ENCODE assay signal across 20 cellular contexts in genomic region chr11:8947230-8947943, GRCh38. TPM values are rescaled to one million over a fixed set of nuclear protein-coding genes. Genes with fewer than 3 reads are reported as not detected.
DNase-seq lines count a peak whose midpoint lies in the region; ATAC-seq, FAIRE-seq and TF ChIP-seq lines count a peak whose summit lies in the region.
"Had no signal": no experiment of that assay in that cellular context is flagged by ENCODE, and none has a peak within 500 bp of the region (broad histone marks: within the 10 kb centered on the region; RNA-seq: fewer than 3 reads in every experiment).

No MANE protein-coding gene starts in this region.

- peaks cover 27% of the 10 kb centered on the region for H3K36me3 ChIP-seq in DND-41 (ENCODE audit: insufficient read depth, low read length)
- no peaks in the 10 kb centered on the region for H3K36me3 ChIP-seq in KMS-11 (ENCODE audit: insufficient read depth)
- peaks cover 14% of the 10 kb centered on the region for H3K36me3 ChIP-seq in astrocyte (ENCODE audit: insufficient read depth, low read length)
- H3K36me3 ChIP-seq in neural progenitor cell: peaks cover 4% of the 10 kb centered on the region
- H3K36me3 ChIP-seq: BE2C had no signal

- no peak overlapping the region for H3K4me3 ChIP-seq in DND-41 (ENCODE audit: low read depth in 1 of 2, low read length in 2 of 2)
- H3K4me3 ChIP-seq in KMS-11 (IDR thresholded peaks at IDR 0.05; ENCODE audit: insufficient read depth, low read depth, low read length): no peak overlapping the region
- no peak overlapping the region for H3K4me3 ChIP-seq in astrocyte (ENCODE audit: insufficient read depth, low read depth, low read length)
- H3K4me3 ChIP-seq in neural progenitor cell: no peak overlapping the region
- H3K4me3 ChIP-seq: SJCRH30 had no signal

- H4K20me1 ChIP-seq in DND-41 (ENCODE audit: insufficient read depth, low read length) (no peaks in the 10 kb centered on the region), KMS-11 (ENCODE audit: insufficient read depth) (no peaks in the 10 kb centered on the region), astrocyte (ENCODE audit: insufficient read depth, low read length) (no peaks in the 10 kb centered on the region), neural progenitor cell (ENCODE audit: low read depth) (no peaks in the 10 kb centered on the region)

- no peaks in the 10 kb centered on the region for H3K9me3 ChIP-seq in DND-41 (ENCODE audit: insufficient read depth, low read length, severe bottlenecking)
- no peaks in the 10 kb centered on the region for H3K9me3 ChIP-seq in astrocyte (ENCODE audit: insufficient read depth, low read depth, low read length)
- no peaks in the 10 kb centered on the region for H3K9me3 ChIP-seq in neural progenitor cell (ENCODE audit: low read depth)
- H3K9me3 ChIP-seq: BE2C, SJCRH30 had no signal

- peak overlapping the region; percentile 56 for H3K27ac ChIP-seq in DND-41 (ENCODE audit: low read length)
- H3K27ac ChIP-seq in KMS-11: peak overlapping the region; percentile 67
- H3K27ac ChIP-seq in astrocyte (ENCODE audit: low read depth, low read length): no peak overlapping the region
- H3K27ac ChIP-seq in neural progenitor cell: no peak overlapping the region
- H3K27ac ChIP-seq: SJCRH30 had no signal

- H3F3A ChIP-seq in neural progenitor cell (ENCODE audit: low read depth): peaks cover 14% of the 10 kb centered on the region

- FAIRE-seq in astrocyte (lab: Jason Lieb, UNC): no peak
- FAIRE-seq: GM12891, H1 had no signal

- no peaks in the 10 kb centered on the region for H3K79me2 ChIP-seq in DND-41 (ENCODE audit: insufficient read depth, low read length)
- no peaks in the 10 kb centered on the region for H3K79me2 ChIP-seq in KMS-11 (ENCODE audit: insufficient read depth, low read depth)
- no peaks in the 10 kb centered on the region for H3K79me2 ChIP-seq in astrocyte (ENCODE audit: insufficient read depth, low read length)
- no peaks in the 10 kb centered on the region for H3K79me2 ChIP-seq in neural progenitor cell (ENCODE audit: low read depth)

- DNase-seq in DND-41 (peak; percentile 63), astrocyte (ENCODE audit: low read depth) (no peak), neural progenitor cell (ENCODE audit: low spot score) (no peak), NCI-H510A (lab: John Stamatoyannopoulos, UW) (no peak), progenitor cell of endocrine pancreas (ENCODE audit: low spot score, unreplicated experiment) (no peak), NCI-H2107 (lab: John Stamatoyannopoulos, UW) (no peak)
- DNase-seq: BE2C; CD4-positive, alpha-beta T cell; DMS79 treated with DMSO at 0.1 percent for 48 hours; HFFc6; MV-4-11; NCI-H1417; NCI-H2029; NCI-H2171 treated with DMSO at 0.1 percent for 48 hours; NCI-H446 treated with DMSO at 0.1 percent for 48 hours; NCI-H748 treated with DMSO at 0.1 percent for 48 hours had no signal

- H3K36me3 Mint-ChIP-seq in astrocyte (ENCODE audit: low read depth, unreplicated experiment): peaks cover 7% of the 10 kb centered on the region
- H3K36me3 Mint-ChIP-seq in neural progenitor cell: peaks cover 15% of the 10 kb centered on the region
- H3K36me3 Mint-ChIP-seq in progenitor cell of endocrine pancreas (ENCODE audit: insufficient read depth): peaks cover 20% of the 10 kb centered on the region

- H3K4me1 Mint-ChIP-seq in astrocyte (ENCODE audit: low read depth, unreplicated experiment) (peaks cover 8% of the 10 kb centered on the region), neural progenitor cell (peaks cover 5% of the 10 kb centered on the region), progenitor cell of endocrine pancreas (ENCODE audit: low read depth) (peaks cover 4% of the 10 kb centered on the region)

- H2AFZ ChIP-seq in DND-41 (ENCODE audit: low read depth, low read length): no peak overlapping the region
- no peak overlapping the region for H2AFZ ChIP-seq in KMS-11 (ENCODE audit: low read depth)
- no peak overlapping the region for H2AFZ ChIP-seq in astrocyte (ENCODE audit: low read depth, low read length)
- H2AFZ ChIP-seq in neural progenitor cell (replicated peaks): no peak overlapping the region

- H3K27me3 ChIP-seq in DND-41 (ENCODE audit: insufficient read depth, low read length, poor library complexity) (no peaks in the 10 kb centered on the region), KMS-11 (ENCODE audit: insufficient read depth, low read depth) (no peaks in the 10 kb centered on the region), astrocyte (ENCODE audit: insufficient read depth, low read length) (no peaks in the 10 kb centered on the region), neural progenitor cell (no peaks in the 10 kb centered on the region)
- H3K27me3 ChIP-seq: BE2C, SJCRH30 had no signal

- H3K4me1 ChIP-seq in DND-41 (ENCODE audit: insufficient read depth, low read length) (peaks cover 23% of the 10 kb centered on the region), KMS-11 (ENCODE audit: low read depth, poor library complexity, severe bottlenecking) (peaks cover 28% of the 10 kb centered on the region), astrocyte (ENCODE audit: insufficient read depth, low read length) (no peaks in the 10 kb centered on the region), neural progenitor cell (peaks cover 11% of the 10 kb centered on the region)
- H3K4me1 ChIP-seq: BE2C had no signal

- H3K27me3 Mint-ChIP-seq in astrocyte (ENCODE audit: low read depth, unreplicated experiment) (no peaks in the 10 kb centered on the region), neural progenitor cell (ENCODE audit: insufficient read depth, low read depth) (no peaks in the 10 kb centered on the region), progenitor cell of endocrine pancreas (no peaks in the 10 kb centered on the region)
- H3K27me3 Mint-ChIP-seq: CD4-positive, alpha-beta T cell had no signal

- 0 out of 2 replicates have a peak overlapping the region, but pooled peaks have one; percentile 12 for H3K4me2 ChIP-seq in DND-41 (ENCODE audit: insufficient read depth, low read length)
- peak overlapping the region; percentile 68 for H3K4me2 ChIP-seq in KMS-11
- no peak overlapping the region for H3K4me2 ChIP-seq in astrocyte (ENCODE audit: low read length)
- H3K4me2 ChIP-seq in neural progenitor cell: no peak overlapping the region

- no peaks in the 10 kb centered on the region for H3K9me3 Mint-ChIP-seq in astrocyte (ENCODE audit: unreplicated experiment)
- H3K9me3 Mint-ChIP-seq in neural progenitor cell: no peaks in the 10 kb centered on the region
- H3K9me3 Mint-ChIP-seq in progenitor cell of endocrine pancreas (ENCODE audit: low read depth): peaks cover 6% of the 10 kb centered on the region
- H3K9me3 Mint-ChIP-seq: CD4-positive, alpha-beta T cell; HFFc6 had no signal

- peak; percentile 96 for ATAC-seq in DND-41 (ENCODE audit: insufficient read depth, low read depth)

- TF ChIP-seq CTCF in DND-41 (IDR thresholded peaks at IDR 0.05; ENCODE audit: borderline replicate concordance, extremely low read depth, low read length, poor library complexity, severe bottlenecking) (no peak), KMS-11 (conservative IDR thresholded peaks at IDR 0.05; ENCODE audit: low read depth, low read length) (no peak), astrocyte (IDR thresholded peaks at IDR 0.05; ENCODE audit: insufficient read depth, low read depth, low read length) (no peak), neural progenitor cell (IDR thresholded peaks at IDR 0.05) (no peak), progenitor cell of endocrine pancreas (IDR thresholded peaks at IDR 0.05; ENCODE audit: unreplicated experiment) (no peak)

- H3K9ac ChIP-seq in DND-41 (ENCODE audit: low read depth, low read length): no peak overlapping the region
- H3K9ac ChIP-seq in KMS-11: no peak overlapping the region; the same call in 1 of the 2 replicates
- H3K9ac ChIP-seq in astrocyte (ENCODE audit: low read length): no peak overlapping the region
- no peak overlapping the region for H3K9ac ChIP-seq in neural progenitor cell

- H3K4me3 Mint-ChIP-seq in astrocyte (ENCODE audit: unreplicated experiment) (peak overlapping the region; percentile 8), neural progenitor cell (no peak overlapping the region), progenitor cell of endocrine pancreas (ENCODE audit: low read depth) (no peak overlapping the region)
- H3K4me3 Mint-ChIP-seq: CD4-positive, alpha-beta T cell; HFFc6 had no signal

- H3K27ac Mint-ChIP-seq in astrocyte (ENCODE audit: unreplicated experiment) (peak overlapping the region; percentile 37), neural progenitor cell (peak overlapping the region; percentile 51), progenitor cell of endocrine pancreas (no peak overlapping the region)
- H3K27ac Mint-ChIP-seq: CD4-positive, alpha-beta T cell; HFFc6 had no signal

RNA-seq across cellular contexts. Expression of gene ASCL3, which starts 4.6 kb away (rescaled TPM):
- total RNA-seq in astrocyte (not detected in 2 replicates), neural progenitor cell (ENCODE audit: low replicate concordance) (not detected in 2 replicates), progenitor cell of endocrine pancreas (not detected in 2 replicates)
- total RNA-seq: CD4-positive, alpha-beta T cell; H1; HFFc6; SJCRH30 had no signal

RNA-seq across cellular contexts. Expression of gene C11orf16, which starts 14.6 kb away (rescaled TPM):
- not detected in 2 replicates for total RNA-seq in astrocyte
- total RNA-seq in neural progenitor cell (ENCODE audit: low replicate concordance): not detected in 2 replicates
- total RNA-seq in progenitor cell of endocrine pancreas: not detected in 2 replicates
- total RNA-seq: CD4-positive, alpha-beta T cell; H1; HFFc6; SJCRH30 had no signal

RNA-seq across cellular contexts. Expression of gene TMEM9B, which starts 16.9 kb away (rescaled TPM):
- total RNA-seq in astrocyte (38.2 and 40.3 TPM in 2 replicates), neural progenitor cell (ENCODE audit: low replicate concordance) (16.0 and 17.6 TPM in 2 replicates), progenitor cell of endocrine pancreas (20.4 and 21.2 TPM in 2 replicates)

RNA-seq across cellular contexts. Expression of gene AKIP1, which starts 36.4 kb away (rescaled TPM):
- total RNA-seq in astrocyte: 48.2 and 51.4 TPM in 2 replicates
- total RNA-seq in neural progenitor cell (ENCODE audit: low replicate concordance): 45.6 and 53.7 TPM in 2 replicates
- 15.7 and 16.5 TPM in 2 replicates for total RNA-seq in progenitor cell of endocrine pancreas

RNA-seq across cellular contexts. Expression of gene NRIP3, which starts 56.4 kb away (rescaled TPM):
- total RNA-seq in astrocyte (9.8 and 11.6 TPM in 2 replicates), neural progenitor cell (ENCODE audit: low replicate concordance) (38.1 and 42.7 TPM in 2 replicates), progenitor cell of endocrine pancreas (0.33 and 0.65 TPM in 2 replicates)

Comparison
In these comparisons a context has a peak if more than half of its experiments do, and no peak if none do; other contexts are left out.
1. H3K27ac ChIP-seq: peak in DND-41 (single experiment) and KMS-11 (single experiment); none in astrocyte (single experiment) and neural progenitor cell (single experiment).
2. H3K4me2 ChIP-seq: peak in DND-41 (single experiment) and KMS-11 (single experiment); none in astrocyte (single experiment) and neural progenitor cell (single experiment).